3 cellular contexts compared by ENCODE assay signal in the genomic region with DNA sequence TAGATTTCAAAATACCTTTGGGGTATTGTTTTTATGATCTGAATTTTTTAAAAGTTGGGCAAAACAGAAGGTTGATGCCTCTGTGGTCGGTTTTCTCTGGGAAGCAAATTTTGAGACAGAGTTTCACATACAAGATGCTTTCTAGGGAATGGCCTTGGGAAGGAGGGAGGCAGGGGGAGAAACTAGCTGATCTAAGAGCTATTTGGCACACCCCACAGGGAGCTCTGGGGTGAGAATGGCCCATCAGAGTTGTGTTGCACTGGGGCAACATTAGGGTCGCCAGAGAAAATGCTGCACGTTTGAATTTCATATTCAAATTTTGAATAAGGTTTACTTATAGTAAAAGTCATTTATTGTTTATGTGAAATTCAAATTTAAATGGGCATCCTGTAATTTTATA.
"Had no signal": no experiment of that assay in that cellular context is flagged by ENCODE, and none has a peak within 500 bp of the region (broad histone marks: within the 10 kb centered on the region; RNA-seq: fewer than 3 reads in every experiment).

No MANE protein-coding gene starts in this region.

- H3K4me3 ChIP-seq: GM12878 had no signal

- DNase-seq: GDM1, GF-D8 had no signal
